ENCODE assay signal across 16 cellular contexts in genomic region chr7:6315786-6316185, GRCh38.
"Had no signal": no experiment of that assay in that cellular context is flagged by ENCODE, and none has a peak within 500 bp of the region (broad histone marks: within the 10 kb centered on the region; RNA-seq: fewer than 3 reads in every experiment).

No MANE protein-coding gene starts in this region.

- H3K4me3 ChIP-seq: sigmoid colon had no signal

- H3K27me3 ChIP-seq: sigmoid colon had no signal

- H3K27ac ChIP-seq: epithelial cell of prostate had no signal

- H3K9me3 ChIP-seq: sigmoid colon had no signal

- DNase-seq: activated CD4-positive, alpha-beta T cell treated with anti-CD3 and anti-CD28 coated beads, Interleukin-2, amount 50 U/mL, for 1 hour; activated CD8-positive, alpha-beta memory T cell treated with anti-CD3 and anti-CD28 coated beads for 24 hours; activated naive CD8-positive, alpha-beta T cell treated with anti-CD3 and anti-CD28 coated beads for 36 hours; cerebellar nuclear complex; dermis blood vessel endothelial cell; effector memory CD8-positive, alpha-beta T cell; hippocampal formation; left ventricle myocardium superior; natural killer cell; sigmoid colon; T-cell; T-helper 9 cell; trophoblast cell had no signal

- H3K36me3 ChIP-seq: sigmoid colon had no signal

- ATAC-seq: activated CD4-positive, CD25-positive, alpha-beta regulatory T cell treated with anti-CD3 and anti-CD28 coated beads, Interleukin-2, amount 50 U/mL, for 24 hours; effector memory CD8-positive, alpha-beta T cell; left ventricle myocardium superior; natural killer cell; stimulated activated memory B cell treated with anti-CD40 and anti-IgM and Interleukin-4, amounts not matched to agents 10 μg/mL and 1 μg/mL and 100 μg/mL, for 72 hours; T-cell had no signal
